8 cellular contexts compared by ENCODE assay signal in the genomic region with DNA sequence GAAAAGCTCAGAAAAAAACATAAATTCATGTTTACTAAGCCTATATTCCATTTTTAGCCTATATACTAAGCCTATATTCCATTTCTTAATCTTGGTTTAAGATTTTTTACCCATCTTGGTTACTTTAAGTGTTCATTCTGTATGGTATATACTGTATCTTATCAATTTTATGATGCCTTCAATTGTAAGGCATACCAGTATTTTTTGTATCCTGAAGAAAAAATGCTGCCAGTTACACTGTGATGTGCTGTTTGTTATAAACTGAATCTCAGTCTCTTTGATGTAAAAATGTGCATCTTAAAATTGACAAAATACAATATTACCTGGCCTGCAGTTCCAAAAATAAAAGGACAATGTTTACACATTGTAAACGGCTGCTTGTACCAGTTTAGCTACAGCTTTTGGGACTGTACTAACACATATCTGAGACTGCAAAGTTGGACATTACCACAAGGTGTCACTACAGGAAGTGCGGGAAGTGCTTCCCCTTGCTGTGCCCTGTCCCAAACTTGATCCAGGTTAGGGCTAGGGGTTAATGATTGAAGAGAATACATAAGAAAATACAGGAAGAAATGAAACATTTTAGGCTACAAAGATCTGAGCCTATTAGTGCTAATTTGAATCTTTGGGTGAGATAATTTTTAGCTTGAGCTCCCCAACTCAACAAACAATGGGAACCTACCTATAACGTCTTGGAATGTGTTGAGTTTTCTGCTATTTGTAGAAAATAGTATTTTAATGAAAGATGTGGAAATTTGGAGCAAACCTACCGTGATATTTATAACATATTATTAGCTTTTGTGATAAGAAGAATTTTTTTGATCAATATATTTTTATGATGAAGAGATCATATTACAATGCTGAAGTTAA.
DNase-seq lines count a peak whose midpoint lies in the region; ATAC-seq and TF ChIP-seq lines count a peak whose summit lies in the region.

No MANE protein-coding gene starts in this region.

- DNase-seq in COLO829 (ENCODE audit: low spot score) (peak; percentile 63), NCI-H1436 (lab: John Stamatoyannopoulos, UW) (peak; percentile 48), WERI-Rb-1 (peak; percentile 14), globus pallidus (ENCODE audit: low spot score) (peak; percentile 1), renal cortical epithelial cell (ENCODE audit: low read depth) (peak; percentile 74), MG63 (no peak)

- no peaks in the 10 kb centered on the region for H3K9me3 ChIP-seq in WERI-Rb-1 (ENCODE audit: severe bottlenecking)
- H3K9me3 ChIP-seq in MG63: no peaks in the 10 kb centered on the region

- no peak overlapping the region for H3K27ac ChIP-seq in WERI-Rb-1

- H3K4me3 ChIP-seq in WERI-Rb-1 (ENCODE audit: low read depth, low read length) (no peak overlapping the region), MG63 (no peak overlapping the region)

- peak; percentile 80 for ATAC-seq in GM18517 (IDR thresholded peaks at IDR 0.05; ENCODE audit: unreplicated experiment)
- peak; percentile 78 for ATAC-seq in HG02870 (IDR thresholded peaks at IDR 0.05; ENCODE audit: unreplicated experiment)

- H3K27me3 ChIP-seq in WERI-Rb-1 (ENCODE audit: insufficient read depth, low read depth, severe bottlenecking) (no peaks in the 10 kb centered on the region), MG63 (peaks cover 3% of the 10 kb centered on the region; the same call in 1 of the 2 replicates)

- peak; percentile 71 for TF ChIP-seq CTCF in WERI-Rb-1 (IDR thresholded peaks at IDR 0.05; ENCODE audit: low read depth, low read length)

- H3K36me3 ChIP-seq in WERI-Rb-1: no peaks in the 10 kb centered on the region
- H3K36me3 ChIP-seq in MG63: no peaks in the 10 kb centered on the region
